ENCODE assay signal across 20 cellular contexts in the genomic region with DNA sequence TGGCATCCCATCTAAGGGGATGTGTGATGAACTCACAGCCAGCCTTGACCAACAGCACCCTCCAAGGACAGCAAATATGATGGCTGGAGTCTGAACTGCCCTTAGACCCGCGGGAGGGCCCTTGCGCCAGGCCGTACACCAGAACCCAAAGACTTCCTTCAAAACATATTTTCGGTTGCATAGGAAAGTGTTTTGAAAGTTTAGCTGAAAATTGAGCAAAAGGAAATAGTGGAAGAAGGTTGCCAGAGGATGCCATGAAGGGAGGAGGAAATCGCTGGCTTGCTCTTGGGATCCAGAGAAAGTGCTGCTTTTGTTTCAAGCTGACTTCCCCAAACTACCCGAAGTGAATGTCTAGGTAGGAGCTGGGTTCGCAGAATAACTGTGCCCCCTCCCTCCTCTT.
DNase-seq lines count a peak whose midpoint lies in the region; ATAC-seq and TF ChIP-seq lines count a peak whose summit lies in the region.
"Had no signal": no experiment of that assay in that cellular context is flagged by ENCODE, and none has a peak within 500 bp of the region (broad histone marks: within the 10 kb centered on the region; RNA-seq: fewer than 3 reads in every experiment).

No MANE protein-coding gene starts in this region.

- H3K9me3 ChIP-seq in heart right ventricle (no peaks in the 10 kb centered on the region), trophoblast cell (ENCODE audit: insufficient read depth, low read depth, low read length) (no peaks in the 10 kb centered on the region), vagina (no peaks in the 10 kb centered on the region)
- H3K9me3 ChIP-seq: A549 had no signal

- WGBS in heart right ventricle, 2 donors = 80 to 88% methylated on average over 8 of the region's 8 CpGs
- WGBS in trophoblast cell (ENCODE audit: extremely low coverage, insufficient coverage, insufficient read length) = no CpG with 5 or more reads among the region's 8 CpGs

- H3K36me3 ChIP-seq in heart right ventricle (no peaks in the 10 kb centered on the region), trophoblast cell (ENCODE audit: control insufficient read depth in 1 of 2, insufficient read depth in 2 of 2, low read length in 2 of 2) (no peaks in the 10 kb centered on the region), vagina (no peaks in the 10 kb centered on the region)

- no peak overlapping the region for H2BK5ac ChIP-seq in trophoblast cell (ENCODE audit: low read depth, low read length, poor library complexity)

- no peak overlapping the region for H4K91ac ChIP-seq in trophoblast cell (ENCODE audit: low read depth, low read length)

- H3K79me2 ChIP-seq in trophoblast cell (ENCODE audit: control insufficient read depth, insufficient read depth, low read length, poor library complexity) = no peaks in the 10 kb centered on the region

- no peak overlapping the region for H3K4ac ChIP-seq in trophoblast cell (ENCODE audit: low read depth, low read length)

- H3K36me3 Mint-ChIP-seq in T-helper 2 cell treated with Interferon-gamma antibody and Interleukin-4, amounts not matched to agents 5 μg/mL and 100 μg/mL, for 36 hours (ENCODE audit: low read depth) = no peaks in the 10 kb centered on the region
- H3K36me3 Mint-ChIP-seq: T-cell had no signal

- no peak for ATAC-seq in heart right ventricle
- ATAC-seq in Right ventricle myocardium superior (ENCODE audit: poor library complexity) = no peak
- ATAC-seq: A549, HCT116, T-cell had no signal

- no peak overlapping the region for H3K4me3 Mint-ChIP-seq in T-helper 2 cell treated with Interferon-gamma antibody and Interleukin-4, amounts not matched to agents 5 μg/mL and 100 μg/mL, for 36 hours
- H3K4me3 Mint-ChIP-seq: T-cell had no signal

- H3K23ac ChIP-seq in trophoblast cell (ENCODE audit: low read length) = no peak overlapping the region

- no peak overlapping the region for H2BK120ac ChIP-seq in trophoblast cell (ENCODE audit: insufficient read depth, low read length, poor library complexity)

- no peak overlapping the region for H3K14ac ChIP-seq in trophoblast cell (ENCODE audit: low read length)

- H3K79me1 ChIP-seq in trophoblast cell (ENCODE audit: low read length) = peaks cover 4% of the 10 kb centered on the region

- H3K4me1 ChIP-seq in heart right ventricle = peaks cover 6 to 86% (median 43%) of the 10 kb centered on the region in 9 donors
- peaks cover 11 to 15% of the 10 kb centered on the region in 2 experiments for H3K4me1 ChIP-seq in trophoblast cell (ENCODE audit: control insufficient read depth in 1 of 2, insufficient read depth in 2 of 2, low read length in 2 of 2)
- H3K4me1 ChIP-seq in vagina = peaks cover 66% of the 10 kb centered on the region

- H3K9ac ChIP-seq in trophoblast cell (ENCODE audit: low read length) = no peak overlapping the region

- H3K27me3 ChIP-seq in heart right ventricle (no peaks in the 10 kb centered on the region), trophoblast cell (ENCODE audit: insufficient read depth, low read length) (no peaks in the 10 kb centered on the region), vagina (no peaks in the 10 kb centered on the region)

- H3K4me1 Mint-ChIP-seq in T-helper 2 cell treated with Interferon-gamma antibody and Interleukin-4, amounts not matched to agents 5 μg/mL and 100 μg/mL, for 36 hours (ENCODE audit: low read depth) = peaks cover 2% of the 10 kb centered on the region

- no peak for TF ChIP-seq CTCF in heart right ventricle (IDR thresholded peaks at IDR 0.05)
- TF ChIP-seq CTCF in coronary artery (IDR thresholded peaks at IDR 0.05) = no peak
- TF ChIP-seq CTCF in vagina (IDR thresholded peaks at IDR 0.05) = no peak

- H2BK12ac ChIP-seq in trophoblast cell (ENCODE audit: low read length) = peak overlapping the region; percentile 44

- H2AK5ac ChIP-seq in trophoblast cell (ENCODE audit: low read length) = peak overlapping the region; percentile 29

- no peaks in the 10 kb centered on the region for H3K9me3 Mint-ChIP-seq in T-helper 2 cell treated with Interferon-gamma antibody and Interleukin-4, amounts not matched to agents 5 μg/mL and 100 μg/mL, for 36 hours
- H3K9me3 Mint-ChIP-seq: T-cell had no signal

- H4K8ac ChIP-seq in trophoblast cell (ENCODE audit: low read depth, low read length) = no peak overlapping the region

- no peak overlapping the region for H2AFZ ChIP-seq in trophoblast cell (ENCODE audit: insufficient read depth, low read length, poor library complexity)

- DNase-seq in heart right ventricle = no peak
- DNase-seq in Right ventricle myocardium superior = no peak
- no peak for DNase-seq in coronary artery (ENCODE audit: low spot score)
- DNase-seq in trophoblast cell = no peak
- peak in 1 of 2 donors; percentile 72 for DNase-seq in vagina (ENCODE audit: extremely low spot score in 2 of 2)
- DNase-seq in NCI-H2081 (lab: John Stamatoyannopoulos, UW) = no peak
- no peak for DNase-seq in HUDEP-2 (lab: John Stamatoyannopoulos, UW; ENCODE audit: unreplicated experiment in 76 of 76)
- no peak for DNase-seq in T-helper 2 cell treated with Interferon-gamma antibody and Interleukin-4, amounts not matched to agents 5 μg/mL and 100 μg/mL, for 36 hours (ENCODE audit: low spot score)
- DNase-seq: activated CD4-positive, alpha-beta T cell treated with anti-CD3 and anti-CD28 coated beads, Interleukin-2, amount 50 U/mL, for 4 hours; activated naive CD4-positive, alpha-beta T cell treated with Interleukin-2 at 50 U/mL for 16 hours; activated T-cell treated with anti-CD3 and anti-CD28 coated beads for 4 hours; C1 segment of cervical spinal cord; DMS 273 treated with DMSO at 0.1 percent for 48 hours; GDM1; hypothalamus; kidney glomerular epithelial cell; T-cell had no signal

- H3K27ac ChIP-seq in heart right ventricle = peak overlapping the region in 6 of 10 donors; percentile 5 to 77 (median 68)
- H3K27ac ChIP-seq in coronary artery = peak overlapping the region; percentile 51 to 86
- H3K27ac ChIP-seq in trophoblast cell (ENCODE audit: low read depth, low read length) = no peak overlapping the region
- H3K27ac ChIP-seq in vagina = peak overlapping the region; percentile 91
- H3K27ac ChIP-seq: RWPE1 had no signal

- no peak overlapping the region for H4K12ac ChIP-seq in trophoblast cell (ENCODE audit: low read depth, low read length)

- peaks cover 5% of the 10 kb centered on the region for H3K27me3 Mint-ChIP-seq in T-helper 2 cell treated with Interferon-gamma antibody and Interleukin-4, amounts not matched to agents 5 μg/mL and 100 μg/mL, for 36 hours (ENCODE audit: low read depth)

- H3K4me3 ChIP-seq in heart right ventricle = no peak overlapping the region
- H3K4me3 ChIP-seq in coronary artery = no peak overlapping the region
- no peak overlapping the region for H3K4me3 ChIP-seq in trophoblast cell (ENCODE audit: low read depth, low read length)
- H3K4me3 ChIP-seq in vagina = no peak overlapping the region
- H3K4me3 ChIP-seq: A549 had no signal

- TF ChIP-seq POLR2A in vagina (IDR thresholded peaks at IDR 0.05) = no peak

- H3K27ac Mint-ChIP-seq in T-helper 2 cell treated with Interferon-gamma antibody and Interleukin-4, amounts not matched to agents 5 μg/mL and 100 μg/mL, for 36 hours = no peak overlapping the region
- H3K27ac Mint-ChIP-seq: T-cell had no signal

- H3K4me2 ChIP-seq in trophoblast cell (ENCODE audit: low read length) = no peak overlapping the region
- H3K4me2 ChIP-seq: A549 had no signal

- no peak overlapping the region for H3K18ac ChIP-seq in trophoblast cell (ENCODE audit: low read length)

- intact Hi-C loops in heart right ventricle (cut with DNase I) (loop anchor here in 1 of 10 donors (5.0 kb wide), 1 partner anchor 89 kb away; a partner anchor contains a TSS), Right ventricle myocardium superior (cut with DNase I) (no loop called here), vagina (cut with DNase I) (no loop called here)
